In the genomic region with DNA sequence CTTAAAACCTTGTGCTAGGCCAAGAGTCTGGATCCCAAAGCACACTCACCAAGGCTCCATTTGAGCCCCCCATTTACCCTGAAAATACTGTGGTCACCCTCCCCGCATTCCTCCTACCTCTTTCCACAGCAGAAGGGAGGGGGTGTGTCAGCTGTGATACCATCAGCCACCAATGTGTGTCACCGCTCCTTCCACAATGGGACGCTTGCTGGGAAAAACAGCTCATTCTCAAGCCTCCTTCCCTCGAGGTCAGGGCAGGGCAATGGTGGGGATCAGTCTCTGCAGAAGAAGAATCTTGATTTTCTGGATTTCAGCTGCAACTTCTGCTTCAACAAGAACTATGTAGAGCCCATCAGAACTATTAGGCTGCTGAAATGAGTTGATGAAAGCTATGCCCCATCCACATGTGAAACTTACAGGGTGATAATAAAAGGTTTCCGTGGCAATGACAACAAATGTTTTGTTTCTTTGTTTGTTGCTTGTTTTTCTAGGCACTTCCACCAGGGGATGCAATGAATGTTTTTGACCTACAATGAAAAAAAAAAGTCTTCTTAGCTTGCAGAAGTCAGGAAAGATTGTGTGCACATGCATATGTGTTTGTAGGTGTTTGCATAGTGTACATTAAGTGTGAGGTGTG, we compare ENCODE assay signal across 9 cellular contexts. TPM values are rescaled to one million over a fixed set of nuclear protein-coding genes. Genes with fewer than 3 reads are reported as not detected.
A peak's percentile ranks its signal among the peaks of the same experiment; 100 is the strongest.
DNase-seq lines count a peak whose midpoint lies in the region; TF ChIP-seq lines count a peak whose summit lies in the region.
"Had no signal": no experiment of that assay in that cellular context is flagged by ENCODE, and none has a peak within 500 bp of the region (broad histone marks: within the 10 kb centered on the region; RNA-seq: fewer than 3 reads in every experiment).

No MANE protein-coding gene starts in this region.

- no peak overlapping the region for H3K27ac ChIP-seq in MM.1S (ENCODE audit: low read length)

- H3K27me3 ChIP-seq in MM.1S (replicated peaks; ENCODE audit: insufficient read depth, low read length) = peaks cover 35% of the 10 kb centered on the region

- H3K4me3 ChIP-seq in MM.1S (ENCODE audit: low read length) = no peak overlapping the region
- no peak overlapping the region for H3K4me3 ChIP-seq in epithelial cell of proximal tubule (ENCODE audit: low read depth, low read length)

- H3K4me1 ChIP-seq in MM.1S (ENCODE audit: low read length) = no peaks in the 10 kb centered on the region

- H3K36me3 ChIP-seq in MM.1S (replicated peaks; ENCODE audit: insufficient read depth, low read length) = no peaks in the 10 kb centered on the region

- no peak overlapping the region for H2AFZ ChIP-seq in MM.1S (ENCODE audit: low read length)

- peak; percentile 24; the same call in 1 of the 2 replicates for TF ChIP-seq CTCF in MM.1S (IDR thresholded peaks at IDR 0.05; ENCODE audit: low read length)
- TF ChIP-seq CTCF in epithelial cell of proximal tubule (conservative IDR thresholded peaks at IDR 0.05; ENCODE audit: low read depth, low read length) = peak; percentile 21

- no peak overlapping the region for H3K4me2 ChIP-seq in MM.1S (ENCODE audit: low read depth, low read length)

- no peaks in the 10 kb centered on the region for H3K9me3 ChIP-seq in MM.1S (replicated peaks; ENCODE audit: insufficient read depth, low read length)

- no peak overlapping the region for H3K9ac ChIP-seq in MM.1S (ENCODE audit: low read length)

- DNase-seq in SIG-M5 treated with dmso at 0.1 percent for 504 hours (lab: John Stamatoyannopoulos, UW; ENCODE audit: unreplicated experiment) (peak; percentile 6), SIG-M5 (lab: John Stamatoyannopoulos, UW) (no peak), MM.1S (no peak), epithelial cell of proximal tubule (ENCODE audit: low read depth) (no peak), renal cortical epithelial cell (ENCODE audit: low read depth) (peak; percentile 9), OCI-M2 (lab: John Stamatoyannopoulos, UW; ENCODE audit: unreplicated experiment) (no peak), KG1 (lab: John Stamatoyannopoulos, UW) (no peak)
- no peak for DNase-seq in stimulated activated naive CD4-positive, alpha-beta T cell treated with Interleukin-2 at 50 U/mL for 16 hours (lab: John Stamatoyannopoulos, UW)
- DNase-seq: CD8-positive, alpha-beta memory T cell had no signal

- no peaks in the 10 kb centered on the region for H3K9me2 ChIP-seq in MM.1S (replicated peaks; ENCODE audit: insufficient read depth, low read length)

- no peaks in the 10 kb centered on the region for H3F3A ChIP-seq in MM.1S (ENCODE audit: insufficient read depth, low read length)

- no peaks in the 10 kb centered on the region for H4K20me1 ChIP-seq in MM.1S (ENCODE audit: insufficient read depth, low read length)

- no peaks in the 10 kb centered on the region for H3K79me2 ChIP-seq in MM.1S (ENCODE audit: low read length)

RNA-seq across cellular contexts. Expression of a gene that starts 26.4 kb away (rescaled TPM):
- total RNA-seq in epithelial cell of proximal tubule = 5.1 and 7.6 TPM in 2 replicates
- 5.2 and 20.3 TPM in 2 replicates for total RNA-seq in renal cortical epithelial cell

Comparison
In these comparisons a context has a peak if more than half of its experiments do, and no peak if none do; other contexts are left out.
1. DNase-seq: peak in SIG-M5 treated with dmso at 0.1 percent for 504 hours (single experiment) and renal cortical epithelial cell (single experiment); none in SIG-M5 (single experiment), MM.1S (single experiment), epithelial cell of proximal tubule (single experiment), OCI-M2 (single experiment), stimulated activated naive CD4-positive, alpha-beta T cell treated with Interleukin-2 at 50 U/mL for 16 hours (single experiment) and KG1 (single experiment).